Comparison of ENCODE assay signal across 8 cellular contexts in genomic region chr2:104733544-104733943, GRCh38.
A peak's percentile ranks its signal among the peaks of the same experiment; 100 is the strongest.
DNase-seq lines count a peak whose midpoint lies in the region; ATAC-seq, FAIRE-seq and TF ChIP-seq lines count a peak whose summit lies in the region.

No MANE protein-coding gene starts in this region.

- H3K27me3 Mint-ChIP-seq in activated CD4-positive, alpha-beta memory T cell treated with anti-CD3 and anti-CD28 coated beads for 36 hours = peaks cover 4% of the 10 kb centered on the region
- no peaks in the 10 kb centered on the region for H3K27me3 Mint-ChIP-seq in activated CD4-positive, alpha-beta memory T cell treated with anti-CD3 and anti-CD28 coated beads, Interleukin-2, amount 10 ng/mL, durations not matched to agents 7 days and 5 days

- POLR2A ChIA-PET in activated CD4-positive, alpha-beta memory T cell treated with anti-CD3 and anti-CD28 coated beads for 36 hours (lab: Charles Lee) = no interaction called here
- POLR2A ChIA-PET in activated CD4-positive, alpha-beta memory T cell treated with anti-CD3 and anti-CD28 coated beads, Interleukin-2, amount 10 ng/mL, durations not matched to agents 7 days and 5 days (lab: Charles Lee) = no interaction called here

- no peaks in the 10 kb centered on the region for H3K27me3 ChIP-seq in HL-60 (ENCODE audit: insufficient read depth, poor library complexity, severe bottlenecking)

- no peak overlapping the region for H3K4me3 Mint-ChIP-seq in activated CD4-positive, alpha-beta memory T cell treated with anti-CD3 and anti-CD28 coated beads for 36 hours
- H3K4me3 Mint-ChIP-seq in activated CD4-positive, alpha-beta memory T cell treated with anti-CD3 and anti-CD28 coated beads, Interleukin-2, amount 10 ng/mL, durations not matched to agents 7 days and 5 days = no peak overlapping the region

- peak; percentile 31 for DNase-seq in activated CD4-positive, alpha-beta memory T cell treated with anti-CD3 and anti-CD28 coated beads for 36 hours
- DNase-seq in activated CD4-positive, alpha-beta memory T cell treated with anti-CD3 and anti-CD28 coated beads, Interleukin-2, amount 10 ng/mL, durations not matched to agents 7 days and 5 days = no peak
- DNase-seq in HL-60 (ENCODE audit: low read depth in 1 of 2, low spot score in 1 of 2) (peak; percentile 14 to 26), cardiac fibroblast (ENCODE audit: low read depth in 2 of 2) (no peak), urothelium cell line (ENCODE audit: low spot score) (peak; percentile 46), dermis blood vessel endothelial cell (no peak), NCI-H187 treated with DMSO at 0.1 percent for 48 hours (lab: John Stamatoyannopoulos, UW) (no peak)

- intact Hi-C loops in activated CD4-positive, alpha-beta memory T cell treated with anti-CD3 and anti-CD28 coated beads for 36 hours (cut with micrococcal nuclease) = no loop called here

- TF ChIP-seq CTCF in HL-60 (IDR thresholded peaks at IDR 0.05; ENCODE audit: insufficient read depth, low read length) (peak; percentile 39), cardiac fibroblast (IDR thresholded peaks at IDR 0.05; ENCODE audit: low read depth, low read length) (peak; percentile 1)

- H3K4me1 Mint-ChIP-seq in activated CD4-positive, alpha-beta memory T cell treated with anti-CD3 and anti-CD28 coated beads for 36 hours (ENCODE audit: low read depth) = no peaks in the 10 kb centered on the region
- no peaks in the 10 kb centered on the region for H3K4me1 Mint-ChIP-seq in activated CD4-positive, alpha-beta memory T cell treated with anti-CD3 and anti-CD28 coated beads, Interleukin-2, amount 10 ng/mL, durations not matched to agents 7 days and 5 days

- CTCF ChIA-PET in activated CD4-positive, alpha-beta memory T cell treated with anti-CD3 and anti-CD28 coated beads for 36 hours (lab: Charles Lee) = interaction anchor here (1.3 kb wide), 1 partner anchor 28 kb away, joined by 5 read pairs; no protein-coding TSS in a partner anchor
- CTCF ChIA-PET in activated CD4-positive, alpha-beta memory T cell treated with anti-CD3 and anti-CD28 coated beads, Interleukin-2, amount 10 ng/mL, durations not matched to agents 7 days and 5 days (lab: Charles Lee) = interaction anchor here (1.7 kb wide), 1 partner anchor 10 kb away, joined by 4 read pairs; no protein-coding TSS in a partner anchor

- no peak overlapping the region for H3K27ac ChIP-seq in HL-60 (replicated peaks)

- peak; percentile 79 for ATAC-seq in GM21515 (IDR thresholded peaks at IDR 0.05; ENCODE audit: unreplicated experiment)

- H3K4me3 ChIP-seq in HL-60 (replicated peaks; ENCODE audit: insufficient read depth, low read length) (no peak overlapping the region), cardiac fibroblast (replicated peaks in 1 of 2; ENCODE audit: low read depth in 2 of 2, low read length in 2 of 2) (no peak overlapping the region)

- H3K27ac Mint-ChIP-seq in activated CD4-positive, alpha-beta memory T cell treated with anti-CD3 and anti-CD28 coated beads for 36 hours = no peak overlapping the region
- H3K27ac Mint-ChIP-seq in activated CD4-positive, alpha-beta memory T cell treated with anti-CD3 and anti-CD28 coated beads, Interleukin-2, amount 10 ng/mL, durations not matched to agents 7 days and 5 days = no peak overlapping the region

- FAIRE-seq in urothelium cell line (lab: Jason Lieb, UNC) = peak; percentile 87

- H3K9me3 Mint-ChIP-seq in activated CD4-positive, alpha-beta memory T cell treated with anti-CD3 and anti-CD28 coated beads for 36 hours = peaks cover 6% of the 10 kb centered on the region
- H3K9me3 Mint-ChIP-seq in activated CD4-positive, alpha-beta memory T cell treated with anti-CD3 and anti-CD28 coated beads, Interleukin-2, amount 10 ng/mL, durations not matched to agents 7 days and 5 days = peaks cover 8% of the 10 kb centered on the region

- no peaks in the 10 kb centered on the region for H3K36me3 Mint-ChIP-seq in activated CD4-positive, alpha-beta memory T cell treated with anti-CD3 and anti-CD28 coated beads for 36 hours
- H3K36me3 Mint-ChIP-seq in activated CD4-positive, alpha-beta memory T cell treated with anti-CD3 and anti-CD28 coated beads, Interleukin-2, amount 10 ng/mL, durations not matched to agents 7 days and 5 days (ENCODE audit: low read depth) = no peaks in the 10 kb centered on the region

Comparison
In these comparisons a context has a peak if more than half of its experiments do, and no peak if none do; other contexts are left out.
1. DNase-seq: peak in activated CD4-positive, alpha-beta memory T cell treated with anti-CD3 and anti-CD28 coated beads for 36 hours (single experiment), HL-60 (2 of 2) and urothelium cell line (single experiment); none in activated CD4-positive, alpha-beta memory T cell treated with anti-CD3 and anti-CD28 coated beads, Interleukin-2, amount 10 ng/mL, durations not matched to agents 7 days and 5 days (single experiment), cardiac fibroblast (0 of 2), dermis blood vessel endothelial cell (single experiment) and NCI-H187 treated with DMSO at 0.1 percent for 48 hours (single experiment).